In the genomic region with DNA sequence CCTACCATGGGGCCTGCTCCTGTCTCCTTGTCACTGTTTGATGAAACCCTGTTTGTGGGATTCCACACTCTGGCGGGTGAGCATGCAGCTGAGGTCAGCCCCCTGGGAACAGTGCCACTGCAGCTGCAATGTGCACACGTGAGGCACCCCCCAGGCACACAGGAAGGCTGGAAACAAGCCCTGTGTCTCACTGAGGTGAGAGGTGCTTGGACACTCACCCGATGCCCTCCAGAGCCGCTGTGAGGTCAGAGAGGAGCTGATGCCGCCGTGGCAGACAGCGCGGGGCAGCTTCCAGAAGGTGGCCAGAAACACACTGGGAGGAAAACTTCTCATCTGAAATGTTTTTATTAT, we compare ENCODE assay signal across 1 cellular context.
TF ChIP-seq lines count a peak whose summit lies in the region.

No MANE protein-coding gene starts in this region.

TF ChIP-seq in HepG2, 621 proteins besides CTCF, POLR2A, EP300 and RAD21:
- no peak for TF ChIP-seq MEIS1 (CRISPR knock-in tag; IDR thresholded peaks at IDR 0.05; ENCODE audit: borderline replicate concordance)
- TF ChIP-seq FOXA3 (CRISPR knock-in tag; IDR thresholded peaks at IDR 0.05) = no peak
- no peak for TF ChIP-seq ZNF616 (CRISPR knock-in tag; IDR thresholded peaks at IDR 0.05; ENCODE audit: low read depth)
- no peak for TF ChIP-seq ZNF589 (CRISPR knock-in tag; conservative IDR thresholded peaks at IDR 0.05)
- no peak for TF ChIP-seq ARNT (IDR thresholded peaks at IDR 0.05)
- no peak for TF ChIP-seq GFI1 (CRISPR knock-in tag; IDR thresholded peaks at IDR 0.05; ENCODE audit: borderline replicate concordance)
- TF ChIP-seq GMEB1 (CRISPR knock-in tag; IDR thresholded peaks at IDR 0.05; ENCODE audit: borderline replicate concordance) = no peak
- no peak for TF ChIP-seq RBFOX2 (IDR thresholded peaks at IDR 0.05; ENCODE audit: low read depth, low read length)
- no peak for TF ChIP-seq TCF7L2 (IDR thresholded peaks at IDR 0.05; ENCODE audit: low read depth, low read length)
- TF ChIP-seq PHF8 (CRISPR knock-in tag; IDR thresholded peaks at IDR 0.05) = no peak
- TF ChIP-seq, protein P1, sequence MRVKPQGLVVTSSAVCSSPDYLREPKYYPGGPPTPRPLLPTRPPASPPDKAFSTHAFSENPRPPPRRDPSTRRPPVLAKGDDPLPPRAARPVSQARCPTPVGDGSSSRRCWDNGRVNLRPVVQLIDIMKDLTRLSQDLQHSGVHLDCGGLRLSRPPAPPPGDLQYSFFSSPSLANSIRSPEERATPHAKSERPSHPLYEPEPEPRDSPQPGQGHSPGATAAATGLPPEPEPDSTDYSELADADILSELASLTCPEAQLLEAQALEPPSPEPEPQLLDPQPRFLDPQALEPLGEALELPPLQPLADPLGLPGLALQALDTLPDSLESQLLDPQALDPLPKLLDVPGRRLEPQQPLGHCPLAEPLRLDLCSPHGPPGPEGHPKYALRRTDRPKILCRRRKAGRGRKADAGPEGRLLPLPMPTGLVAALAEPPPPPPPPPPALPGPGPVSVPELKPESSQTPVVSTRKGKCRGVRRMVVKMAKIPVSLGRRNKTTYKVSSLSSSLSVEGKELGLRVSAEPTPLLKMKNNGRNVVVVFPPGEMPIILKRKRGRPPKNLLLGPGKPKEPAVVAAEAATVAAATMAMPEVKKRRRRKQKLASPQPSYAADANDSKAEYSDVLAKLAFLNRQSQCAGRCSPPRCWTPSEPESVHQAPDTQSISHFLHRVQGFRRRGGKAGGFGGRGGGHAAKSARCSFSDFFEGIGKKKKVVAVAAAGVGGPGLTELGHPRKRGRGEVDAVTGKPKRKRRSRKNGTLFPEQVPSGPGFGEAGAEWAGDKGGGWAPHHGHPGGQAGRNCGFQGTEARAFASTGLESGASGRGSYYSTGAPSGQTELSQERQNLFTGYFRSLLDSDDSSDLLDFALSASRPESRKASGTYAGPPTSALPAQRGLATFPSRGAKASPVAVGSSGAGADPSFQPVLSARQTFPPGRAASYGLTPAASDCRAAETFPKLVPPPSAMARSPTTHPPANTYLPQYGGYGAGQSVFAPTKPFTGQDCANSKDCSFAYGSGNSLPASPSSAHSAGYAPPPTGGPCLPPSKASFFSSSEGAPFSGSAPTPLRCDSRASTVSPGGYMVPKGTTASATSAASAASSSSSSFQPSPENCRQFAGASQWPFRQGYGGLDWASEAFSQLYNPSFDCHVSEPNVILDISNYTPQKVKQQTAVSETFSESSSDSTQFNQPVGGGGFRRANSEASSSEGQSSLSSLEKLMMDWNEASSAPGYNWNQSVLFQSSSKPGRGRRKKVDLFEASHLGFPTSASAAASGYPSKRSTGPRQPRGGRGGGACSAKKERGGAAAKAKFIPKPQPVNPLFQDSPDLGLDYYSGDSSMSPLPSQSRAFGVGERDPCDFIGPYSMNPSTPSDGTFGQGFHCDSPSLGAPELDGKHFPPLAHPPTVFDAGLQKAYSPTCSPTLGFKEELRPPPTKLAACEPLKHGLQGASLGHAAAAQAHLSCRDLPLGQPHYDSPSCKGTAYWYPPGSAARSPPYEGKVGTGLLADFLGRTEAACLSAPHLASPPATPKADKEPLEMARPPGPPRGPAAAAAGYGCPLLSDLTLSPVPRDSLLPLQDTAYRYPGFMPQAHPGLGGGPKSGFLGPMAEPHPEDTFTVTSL (CRISPR knock-in tag; IDR thresholded peaks at IDR 0.05; ENCODE audit: borderline replicate concordance) = no peak
- TF ChIP-seq PPARG (CRISPR knock-in tag; conservative IDR thresholded peaks at IDR 0.05) = no peak
- TF ChIP-seq SPEN (CRISPR knock-in tag; IDR thresholded peaks at IDR 0.05; ENCODE audit: low read depth) = no peak
